1 cellular context compared by ENCODE assay signal in the genomic region with DNA sequence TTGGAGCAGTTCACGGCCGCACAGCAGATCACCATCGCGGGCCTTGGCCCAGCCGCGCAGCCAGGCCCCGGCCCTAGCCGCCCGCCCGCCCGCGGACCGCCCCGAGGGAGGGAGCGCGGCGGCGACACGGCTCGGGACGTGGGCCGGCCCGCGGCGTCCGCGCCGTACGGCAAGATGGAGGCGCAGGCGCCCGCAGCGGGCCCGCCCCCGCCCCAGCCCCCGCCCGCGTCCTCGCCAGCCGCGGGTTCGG.
TF ChIP-seq lines count a peak whose summit lies in the region.

A gene with protein sequence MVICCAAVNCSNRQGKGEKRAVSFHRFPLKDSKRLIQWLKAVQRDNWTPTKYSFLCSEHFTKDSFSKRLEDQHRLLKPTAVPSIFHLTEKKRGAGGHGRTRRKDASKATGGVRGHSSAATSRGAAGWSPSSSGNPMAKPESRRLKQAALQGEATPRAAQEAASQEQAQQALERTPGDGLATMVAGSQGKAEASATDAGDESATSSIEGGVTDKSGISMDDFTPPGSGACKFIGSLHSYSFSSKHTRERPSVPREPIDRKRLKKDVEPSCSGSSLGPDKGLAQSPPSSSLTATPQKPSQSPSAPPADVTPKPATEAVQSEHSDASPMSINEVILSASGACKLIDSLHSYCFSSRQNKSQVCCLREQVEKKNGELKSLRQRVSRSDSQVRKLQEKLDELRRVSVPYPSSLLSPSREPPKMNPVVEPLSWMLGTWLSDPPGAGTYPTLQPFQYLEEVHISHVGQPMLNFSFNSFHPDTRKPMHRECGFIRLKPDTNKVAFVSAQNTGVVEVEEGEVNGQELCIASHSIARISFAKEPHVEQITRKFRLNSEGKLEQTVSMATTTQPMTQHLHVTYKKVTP (minus strand): TSS at position 176 of the 250 bp plus-strand sequence. CDS start 141 bp downstream, at position 35.

TF ChIP-seq in SK-N-SH treated with all-trans-retinoic acid at 6 μM for 48 hours, 23 proteins besides CTCF, POLR2A, EP300 and RAD21 (continued from another document):
- TF ChIP-seq, protein P1, sequence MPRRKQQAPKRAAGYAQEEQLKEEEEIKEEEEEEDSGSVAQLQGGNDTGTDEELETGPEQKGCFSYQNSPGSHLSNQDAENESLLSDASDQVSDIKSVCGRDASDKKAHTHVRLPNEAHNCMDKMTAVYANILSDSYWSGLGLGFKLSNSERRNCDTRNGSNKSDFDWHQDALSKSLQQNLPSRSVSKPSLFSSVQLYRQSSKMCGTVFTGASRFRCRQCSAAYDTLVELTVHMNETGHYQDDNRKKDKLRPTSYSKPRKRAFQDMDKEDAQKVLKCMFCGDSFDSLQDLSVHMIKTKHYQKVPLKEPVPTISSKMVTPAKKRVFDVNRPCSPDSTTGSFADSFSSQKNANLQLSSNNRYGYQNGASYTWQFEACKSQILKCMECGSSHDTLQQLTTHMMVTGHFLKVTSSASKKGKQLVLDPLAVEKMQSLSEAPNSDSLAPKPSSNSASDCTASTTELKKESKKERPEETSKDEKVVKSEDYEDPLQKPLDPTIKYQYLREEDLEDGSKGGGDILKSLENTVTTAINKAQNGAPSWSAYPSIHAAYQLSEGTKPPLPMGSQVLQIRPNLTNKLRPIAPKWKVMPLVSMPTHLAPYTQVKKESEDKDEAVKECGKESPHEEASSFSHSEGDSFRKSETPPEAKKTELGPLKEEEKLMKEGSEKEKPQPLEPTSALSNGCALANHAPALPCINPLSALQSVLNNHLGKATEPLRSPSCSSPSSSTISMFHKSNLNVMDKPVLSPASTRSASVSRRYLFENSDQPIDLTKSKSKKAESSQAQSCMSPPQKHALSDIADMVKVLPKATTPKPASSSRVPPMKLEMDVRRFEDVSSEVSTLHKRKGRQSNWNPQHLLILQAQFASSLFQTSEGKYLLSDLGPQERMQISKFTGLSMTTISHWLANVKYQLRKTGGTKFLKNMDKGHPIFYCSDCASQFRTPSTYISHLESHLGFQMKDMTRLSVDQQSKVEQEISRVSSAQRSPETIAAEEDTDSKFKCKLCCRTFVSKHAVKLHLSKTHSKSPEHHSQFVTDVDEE (CRISPR knock-in tag; IDR thresholded peaks at IDR 0.05): no peak
- TF ChIP-seq, protein P2, sequence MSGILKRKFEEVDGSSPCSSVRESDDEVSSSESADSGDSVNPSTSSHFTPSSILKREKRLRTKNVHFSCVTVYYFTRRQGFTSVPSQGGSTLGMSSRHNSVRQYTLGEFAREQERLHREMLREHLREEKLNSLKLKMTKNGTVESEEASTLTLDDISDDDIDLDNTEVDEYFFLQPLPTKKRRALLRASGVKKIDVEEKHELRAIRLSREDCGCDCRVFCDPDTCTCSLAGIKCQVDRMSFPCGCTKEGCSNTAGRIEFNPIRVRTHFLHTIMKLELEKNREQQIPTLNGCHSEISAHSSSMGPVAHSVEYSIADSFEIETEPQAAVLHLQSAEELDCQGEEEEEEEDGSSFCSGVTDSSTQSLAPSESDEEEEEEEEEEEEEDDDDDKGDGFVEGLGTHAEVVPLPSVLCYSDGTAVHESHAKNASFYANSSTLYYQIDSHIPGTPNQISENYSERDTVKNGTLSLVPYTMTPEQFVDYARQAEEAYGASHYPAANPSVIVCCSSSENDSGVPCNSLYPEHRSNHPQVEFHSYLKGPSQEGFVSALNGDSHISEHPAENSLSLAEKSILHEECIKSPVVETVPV (CRISPR knock-in tag; IDR thresholded peaks at IDR 0.05): no peak
- no peak for TF ChIP-seq SNAI2 (CRISPR knock-in tag; IDR thresholded peaks at IDR 0.05)
- TF ChIP-seq, protein P3, sequence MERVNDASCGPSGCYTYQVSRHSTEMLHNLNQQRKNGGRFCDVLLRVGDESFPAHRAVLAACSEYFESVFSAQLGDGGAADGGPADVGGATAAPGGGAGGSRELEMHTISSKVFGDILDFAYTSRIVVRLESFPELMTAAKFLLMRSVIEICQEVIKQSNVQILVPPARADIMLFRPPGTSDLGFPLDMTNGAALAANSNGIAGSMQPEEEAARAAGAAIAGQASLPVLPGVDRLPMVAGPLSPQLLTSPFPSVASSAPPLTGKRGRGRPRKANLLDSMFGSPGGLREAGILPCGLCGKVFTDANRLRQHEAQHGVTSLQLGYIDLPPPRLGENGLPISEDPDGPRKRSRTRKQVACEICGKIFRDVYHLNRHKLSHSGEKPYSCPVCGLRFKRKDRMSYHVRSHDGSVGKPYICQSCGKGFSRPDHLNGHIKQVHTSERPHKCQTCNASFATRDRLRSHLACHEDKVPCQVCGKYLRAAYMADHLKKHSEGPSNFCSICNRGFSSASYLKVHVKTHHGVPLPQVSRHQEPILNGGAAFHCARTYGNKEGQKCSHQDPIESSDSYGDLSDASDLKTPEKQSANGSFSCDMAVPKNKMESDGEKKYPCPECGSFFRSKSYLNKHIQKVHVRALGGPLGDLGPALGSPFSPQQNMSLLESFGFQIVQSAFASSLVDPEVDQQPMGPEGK (CRISPR knock-in tag; IDR thresholded peaks at IDR 0.05; ENCODE audit: borderline replicate concordance): no peak
